ENCODE assay signal across 9 cellular contexts in the genomic region with DNA sequence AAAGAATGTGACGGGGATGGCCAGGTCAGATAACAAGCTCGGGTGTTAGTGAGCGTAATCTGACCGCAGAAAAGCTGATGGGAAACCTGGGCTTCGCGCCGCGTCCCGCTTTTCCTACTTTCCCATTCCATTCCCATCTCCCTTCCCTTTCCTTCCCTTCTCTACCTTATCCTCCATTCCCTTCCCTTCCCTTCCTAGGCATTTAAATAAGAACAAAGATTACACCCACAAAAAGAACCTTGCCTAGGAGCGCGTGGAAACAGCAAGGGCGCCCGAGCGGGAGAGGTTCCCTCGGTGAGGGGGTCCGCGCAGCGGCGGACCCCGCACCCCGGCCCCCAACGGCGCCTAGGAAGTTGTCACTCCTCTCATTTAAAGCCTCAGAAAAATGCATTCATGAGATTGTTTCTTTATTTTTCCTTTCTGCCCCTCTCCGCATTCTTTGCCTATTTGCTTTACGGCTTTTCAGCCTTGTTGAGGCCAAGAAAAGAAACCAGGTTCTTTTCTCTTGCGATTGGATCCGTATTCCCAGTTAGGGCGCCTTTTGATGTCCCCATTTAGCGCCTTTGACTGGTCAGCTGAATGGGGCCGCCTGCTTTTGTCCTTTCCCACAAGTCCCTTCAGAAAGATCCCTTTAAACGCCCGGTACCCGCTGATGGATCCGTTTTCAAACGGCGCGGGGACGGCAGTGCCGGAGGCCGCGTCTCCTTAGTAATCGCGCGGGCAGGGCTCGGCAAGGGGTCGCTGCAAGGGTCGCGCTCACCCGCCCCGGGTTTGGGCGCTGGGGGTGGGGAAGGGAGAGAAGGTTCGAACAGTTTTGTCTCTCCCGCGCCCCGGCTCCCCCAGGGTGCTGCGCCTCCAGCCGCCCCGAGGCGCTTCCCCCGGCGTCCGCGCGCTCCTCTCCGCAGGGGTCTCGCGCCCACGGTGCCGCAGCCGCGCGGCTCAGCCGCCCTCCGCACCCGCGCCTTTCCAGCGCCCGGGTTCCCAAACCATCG. TPM values are rescaled to one million over a fixed set of nuclear protein-coding genes. Genes with fewer than 3 reads are reported as not detected.
DNase-seq lines count a peak whose midpoint lies in the region; ATAC-seq and TF ChIP-seq lines count a peak whose summit lies in the region.
"Had no signal": no experiment of that assay in that cellular context is flagged by ENCODE, and none has a peak within 500 bp of the region (broad histone marks: within the 10 kb centered on the region; RNA-seq: fewer than 3 reads in every experiment).

No MANE protein-coding gene starts in this region.

- H3K27me3 Mint-ChIP-seq in H9 (ENCODE audit: low read depth) (peaks cover 100% of the 10 kb centered on the region), nephron (ENCODE audit: low read depth) (peaks cover 100% of the 10 kb centered on the region)
- H3K27me3 Mint-ChIP-seq in effector memory CD8-positive, alpha-beta T cell, result peaks cover 78 to 94% of the 10 kb centered on the region in 2 donors

- peaks cover 87% of the 10 kb centered on the region for H3K27me3 ChIP-seq in H9 (ENCODE audit: insufficient read depth, low read length)

- H3K18ac ChIP-seq in H9 (ENCODE audit: insufficient read length, low read depth, low read length), result no peak overlapping the region

- no peak overlapping the region for H2BK15ac ChIP-seq in H9 (ENCODE audit: low read depth, low read length)

- H4K20me1 ChIP-seq in H9 (ENCODE audit: control insufficient read depth, insufficient read depth, insufficient read length), result no peaks in the 10 kb centered on the region

- no peak overlapping the region for H4K5ac ChIP-seq in H9 (ENCODE audit: insufficient read length, low read depth, low read length)

- no peak for ATAC-seq in effector memory CD8-positive, alpha-beta T cell (replicated peaks)
- no peak for ATAC-seq in GM21528 (IDR thresholded peaks at IDR 0.05; ENCODE audit: low FRiP score, unreplicated experiment)
- no peak for ATAC-seq in HG02678 (IDR thresholded peaks at IDR 0.05; ENCODE audit: unreplicated experiment)

- H3K27ac Mint-ChIP-seq in H9, result no peak overlapping the region
- H3K27ac Mint-ChIP-seq in effector memory CD8-positive, alpha-beta T cell, result no peak overlapping the region
- no peak overlapping the region for H3K27ac Mint-ChIP-seq in nephron

- no peaks in the 10 kb centered on the region for H3K9me3 ChIP-seq in H9 (ENCODE audit: control insufficient read depth, low read depth, low read length)

- no peaks in the 10 kb centered on the region for H3K79me2 ChIP-seq in H9 (ENCODE audit: insufficient read depth, low read length)

- no peak overlapping the region for H2BK120ac ChIP-seq in H9 (ENCODE audit: low read depth, low read length, poor library complexity, severe bottlenecking)

- H3K4me2 ChIP-seq in H9 (ENCODE audit: insufficient read depth, insufficient read length, low read length), result peak overlapping the region; percentile 21

- no peak overlapping the region for H2BK5ac ChIP-seq in H9 (ENCODE audit: insufficient read length, low read length)

- POLR2A ChIA-PET in RWPE1 (lab: Yijun Ruan, JAX; ENCODE audit: low non-redundant PET), result no interaction called here

- H4K91ac ChIP-seq in H9 (ENCODE audit: insufficient read length, low read depth, low read length), result no peak overlapping the region

- H3K9me3 Mint-ChIP-seq in H9 (no peaks in the 10 kb centered on the region; a peak in 1 of 5 replicates), nephron (peaks cover 4% of the 10 kb centered on the region)
- no peaks in the 10 kb centered on the region for H3K9me3 Mint-ChIP-seq in effector memory CD8-positive, alpha-beta T cell

- no peaks in the 10 kb centered on the region; the same call in 1 of the 2 replicates for H3K4me1 ChIP-seq in H9 (ENCODE audit: insufficient read depth, low read length)

- no peak overlapping the region for H3K4ac ChIP-seq in H9 (ENCODE audit: low read depth, low read length)

- no peak overlapping the region for H2AFZ ChIP-seq in H9 (ENCODE audit: low read length)

- peaks cover 0 to 2% (median 0%) of the 10 kb centered on the region in 3 experiments; a peak in 1 of 7 replicates for H3K36me3 Mint-ChIP-seq in H9 (ENCODE audit: insufficient read depth in 1 of 3, low read depth in 3 of 3)
- H3K36me3 Mint-ChIP-seq in effector memory CD8-positive, alpha-beta T cell (ENCODE audit: insufficient read depth), result no peaks in the 10 kb centered on the region
- no peaks in the 10 kb centered on the region for H3K36me3 Mint-ChIP-seq in nephron (ENCODE audit: low read depth)

- CTCF ChIA-PET in RWPE1 (lab: Yijun Ruan, JAX), result interaction anchor here (1.0 kb wide), 1 partner anchor 187 kb away, joined by 3 read pairs; no protein-coding TSS in a partner anchor

- TF ChIP-seq CTCF in AG09309 (IDR thresholded peaks at IDR 0.05; ENCODE audit: control insufficient read depth, insufficient read depth, low read depth, low read length, missing control alignments) (no peak), H9 (conservative IDR thresholded peaks at IDR 0.05) (no peak), nephron (IDR thresholded peaks at IDR 0.05; ENCODE audit: unreplicated experiment in 3 of 3) (no peak), RWPE1 (conservative IDR thresholded peaks at IDR 0.05; ENCODE audit: low read depth) (no peak)

- no peak overlapping the region for H2BK20ac ChIP-seq in H9 (ENCODE audit: low read depth, low read length, poor library complexity, severe bottlenecking)

- no peak overlapping the region for H2AK5ac ChIP-seq in H9 (ENCODE audit: insufficient read length, low read length)

- no peak overlapping the region for H3K56ac ChIP-seq in H9 (ENCODE audit: insufficient read length, low read depth, low read length)

- H3K79me1 ChIP-seq in H9 (ENCODE audit: insufficient read depth, low read depth, low read length, poor library complexity, severe bottlenecking), result no peaks in the 10 kb centered on the region

- H3K9ac ChIP-seq in H9 (ENCODE audit: extremely low read depth, insufficient read length, low read length), result no peak overlapping the region

- DNase-seq in AG09309 (ENCODE audit: low read depth), result no peak
- DNase-seq in H9, result peak; percentile 41
- no peak for DNase-seq in effector memory CD8-positive, alpha-beta T cell
- no peak for DNase-seq in GM19238 (ENCODE audit: insufficient read length, low spot score)
- DNase-seq in RWPE1 (ENCODE audit: low spot score), result no peak

- H3K4me1 Mint-ChIP-seq in H9, result peaks cover 22 to 40% of the 10 kb centered on the region in 2 experiments
- peaks cover 13 to 17% of the 10 kb centered on the region in 2 donors for H3K4me1 Mint-ChIP-seq in effector memory CD8-positive, alpha-beta T cell (ENCODE audit: low read depth in 2 of 2)
- H3K4me1 Mint-ChIP-seq in nephron, result peaks cover 25% of the 10 kb centered on the region

- H3K23ac ChIP-seq in H9 (ENCODE audit: insufficient read length, low read depth, low read length), result no peak overlapping the region

- H3K27ac ChIP-seq in H9 (ENCODE audit: insufficient read length, low read depth, low read length) (no peak overlapping the region), RWPE1 (no peak overlapping the region)
- H3K27ac ChIP-seq: VCaP had no signal

- peaks cover 14% of the 10 kb centered on the region for H3K23me2 ChIP-seq in H9 (ENCODE audit: insufficient read length, low read depth, low read length, poor library complexity, severe bottlenecking)

- H3K14ac ChIP-seq in H9 (ENCODE audit: insufficient read depth, low read length), result no peak overlapping the region

- no peak overlapping the region for H2BK12ac ChIP-seq in H9 (ENCODE audit: insufficient read length, low read depth, low read length)

- H4K8ac ChIP-seq in H9 (replicated peaks; ENCODE audit: insufficient read length, low read depth, low read length), result no peak overlapping the region

- no peak overlapping the region for H3T11ph ChIP-seq in H9 (ENCODE audit: low read length)

- H3K4me3 Mint-ChIP-seq in H9, result peak overlapping the region; percentile 32 to 73; a peak in 4 of 5 replicates
- H3K4me3 Mint-ChIP-seq in effector memory CD8-positive, alpha-beta T cell, result peak overlapping the region; percentile 72 to 78
- peak overlapping the region; percentile 77 to 78 (median 78) for H3K4me3 Mint-ChIP-seq in nephron

- peak overlapping the region; percentile 30 for H3K4me3 ChIP-seq in AG09309 (ENCODE audit: control insufficient read depth, low read depth, low read length)

- WGBS in H9 (ENCODE audit: extremely low coverage, insufficient read length, low lambda C conversion rate), result no CpG with 5 or more reads among the region's 79 CpGs

RNA-seq across cellular contexts. Expression of a gene that starts 54.1 kb away (rescaled TPM):
- 74.2 and 76.7 TPM in 2 replicates for total RNA-seq in H9 (2021)
